1 cellular context compared by ENCODE assay signal in the genomic region with DNA sequence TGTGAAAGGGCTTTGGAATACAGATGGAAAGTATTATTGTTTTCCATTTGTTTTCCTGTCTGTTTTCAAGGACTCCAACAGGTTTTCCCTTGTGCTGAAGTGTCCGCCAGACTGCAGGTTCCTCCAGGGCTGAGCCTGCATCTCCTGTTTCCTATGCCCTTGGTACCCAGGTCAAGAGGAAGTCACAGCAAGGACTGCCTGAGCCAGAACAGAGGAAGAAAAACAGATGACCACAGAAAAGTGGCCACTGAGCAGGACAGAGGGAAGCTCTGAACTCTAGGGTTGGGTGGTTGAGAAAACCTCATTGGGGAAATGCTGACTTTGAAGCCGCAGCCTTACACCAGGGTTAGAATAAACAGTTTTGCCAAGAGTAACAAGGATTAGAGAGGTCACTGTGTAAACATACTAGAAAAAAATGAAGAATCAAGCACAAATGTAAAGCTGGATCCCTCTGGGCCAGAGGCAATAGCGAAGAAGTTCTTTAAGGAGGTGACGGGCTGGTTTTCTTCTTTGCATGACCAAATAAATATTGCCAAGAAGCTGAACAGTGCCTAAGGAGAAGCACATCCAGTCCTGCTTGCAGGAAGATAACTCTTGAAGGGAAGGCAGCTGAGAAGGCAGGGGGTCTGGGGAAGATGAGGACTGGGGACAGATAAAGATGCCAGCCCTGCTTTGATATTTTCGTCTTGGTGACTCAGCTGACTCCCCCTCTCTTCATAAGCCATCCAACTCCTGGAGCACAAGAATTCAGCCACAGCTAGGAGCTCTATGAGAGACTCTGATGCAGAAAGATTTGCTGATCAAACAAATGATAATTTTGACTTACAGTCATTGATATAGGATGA.
TF ChIP-seq lines count a peak whose summit lies in the region.

No MANE protein-coding gene starts in this region.

TF ChIP-seq in WTC11, 78 proteins besides CTCF, POLR2A, EP300 and RAD21 (continued from another document):
- TF ChIP-seq NFYB (CRISPR knock-in tag; conservative IDR thresholded peaks at IDR 0.05; ENCODE audit: low read depth) (no peak), ELF4 (CRISPR knock-in tag; IDR thresholded peaks at IDR 0.05; ENCODE audit: low read depth) (no peak), ZNF416 (CRISPR knock-in tag; IDR thresholded peaks at IDR 0.05) (no peak), NR3C1 (CRISPR knock-in tag; conservative IDR thresholded peaks at IDR 0.05; ENCODE audit: low read depth) (no peak), CREM (CRISPR knock-in tag; IDR thresholded peaks at IDR 0.05) (no peak), ZNF232 (CRISPR knock-in tag; IDR thresholded peaks at IDR 0.05) (no peak)
- TF ChIP-seq, protein P1, sequence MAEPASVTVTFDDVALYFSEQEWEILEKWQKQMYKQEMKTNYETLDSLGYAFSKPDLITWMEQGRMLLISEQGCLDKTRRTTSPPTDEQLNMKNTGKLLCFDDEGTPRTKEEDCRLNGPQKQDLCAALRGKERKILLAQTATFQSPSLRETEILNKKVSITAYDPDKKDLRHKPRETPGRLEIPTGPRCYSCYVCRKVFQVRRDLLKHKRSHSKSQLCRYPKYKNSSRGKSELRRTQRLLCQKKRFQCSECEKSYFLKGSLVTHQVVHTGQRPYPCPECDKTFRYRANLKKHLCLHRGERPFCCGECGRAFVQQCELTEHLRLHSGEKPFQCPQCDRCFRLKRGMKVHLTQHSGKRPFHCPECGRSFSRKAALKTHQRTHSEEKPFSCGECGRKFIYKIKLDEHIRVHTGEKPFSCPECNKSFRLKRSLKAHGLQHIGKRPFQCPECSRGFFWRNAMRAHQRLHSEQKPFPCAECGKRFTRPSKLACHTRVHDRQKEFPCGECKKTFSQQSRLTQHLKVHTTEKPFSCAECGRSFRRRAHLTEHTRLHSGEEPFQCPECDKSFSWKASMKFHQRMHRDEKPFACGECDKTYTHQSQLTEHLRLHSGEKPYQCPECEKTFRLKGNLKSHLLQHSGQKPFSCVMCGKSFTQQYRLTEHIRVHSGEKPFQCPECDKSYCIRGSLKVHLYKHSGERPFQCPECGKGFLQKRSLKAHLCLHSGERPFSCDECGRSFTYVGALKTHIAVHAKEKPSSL (CRISPR knock-in tag; conservative IDR thresholded peaks at IDR 0.05) = no peak
- TF ChIP-seq, protein P2, sequence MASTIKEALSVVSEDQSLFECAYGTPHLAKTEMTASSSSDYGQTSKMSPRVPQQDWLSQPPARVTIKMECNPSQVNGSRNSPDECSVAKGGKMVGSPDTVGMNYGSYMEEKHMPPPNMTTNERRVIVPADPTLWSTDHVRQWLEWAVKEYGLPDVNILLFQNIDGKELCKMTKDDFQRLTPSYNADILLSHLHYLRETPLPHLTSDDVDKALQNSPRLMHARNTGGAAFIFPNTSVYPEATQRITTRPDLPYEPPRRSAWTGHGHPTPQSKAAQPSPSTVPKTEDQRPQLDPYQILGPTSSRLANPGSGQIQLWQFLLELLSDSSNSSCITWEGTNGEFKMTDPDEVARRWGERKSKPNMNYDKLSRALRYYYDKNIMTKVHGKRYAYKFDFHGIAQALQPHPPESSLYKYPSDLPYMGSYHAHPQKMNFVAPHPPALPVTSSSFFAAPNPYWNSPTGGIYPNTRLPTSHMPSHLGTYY (CRISPR knock-in tag; IDR thresholded peaks at IDR 0.05) = no peak
- TF ChIP-seq, protein P3, sequence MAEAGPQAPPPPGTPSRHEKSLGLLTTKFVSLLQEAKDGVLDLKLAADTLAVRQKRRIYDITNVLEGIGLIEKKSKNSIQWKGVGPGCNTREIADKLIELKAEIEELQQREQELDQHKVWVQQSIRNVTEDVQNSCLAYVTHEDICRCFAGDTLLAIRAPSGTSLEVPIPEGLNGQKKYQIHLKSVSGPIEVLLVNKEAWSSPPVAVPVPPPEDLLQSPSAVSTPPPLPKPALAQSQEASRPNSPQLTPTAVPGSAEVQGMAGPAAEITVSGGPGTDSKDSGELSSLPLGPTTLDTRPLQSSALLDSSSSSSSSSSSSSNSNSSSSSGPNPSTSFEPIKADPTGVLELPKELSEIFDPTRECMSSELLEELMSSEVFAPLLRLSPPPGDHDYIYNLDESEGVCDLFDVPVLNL (CRISPR knock-in tag; IDR thresholded peaks at IDR 0.05; ENCODE audit: borderline replicate concordance, low read depth) = no peak
TF ChIP-seq in WTC11: peak in this region for 0.
